1 cellular context compared by ENCODE assay signal in genomic region chr20:41510847-41511453, GRCh38.
TF ChIP-seq lines count a peak whose summit lies in the region.

No MANE protein-coding gene starts in this region.

TF ChIP-seq in K562, 482 proteins besides CTCF, POLR2A, EP300 and RAD21 (continued from another document):
- TF ChIP-seq ZNF592 (IDR thresholded peaks at IDR 0.05) (0 out of 2 replicates have a peak, but pooled peaks have one; percentile 28), MAFK (IDR thresholded peaks at IDR 0.05; ENCODE audit: low read length) (peak; percentile 97)
